ENCODE assay signal across 25 cellular contexts in the genomic region with DNA sequence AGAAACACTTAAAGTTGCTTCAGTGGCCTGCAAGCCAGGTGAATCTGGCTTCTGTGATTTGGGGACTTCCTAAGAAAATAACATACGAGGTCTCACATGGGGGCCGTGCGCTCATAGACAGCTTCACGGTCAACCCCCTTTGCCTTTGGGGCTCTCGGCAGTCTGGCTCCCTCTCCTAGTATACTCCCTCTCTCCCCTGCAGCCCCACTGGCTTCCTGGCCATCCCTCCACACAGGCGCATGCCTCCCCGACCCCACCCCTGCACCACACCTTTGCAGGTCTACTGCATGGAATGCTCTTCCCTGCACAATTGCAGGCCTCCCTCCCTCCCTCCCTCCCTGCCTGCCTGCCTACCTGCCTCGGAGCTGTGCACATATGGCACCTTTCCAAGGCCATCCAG.
"Had no signal": no experiment of that assay in that cellular context is flagged by ENCODE, and none has a peak within 500 bp of the region (broad histone marks: within the 10 kb centered on the region; RNA-seq: fewer than 3 reads in every experiment).

No MANE protein-coding gene starts in this region.

- H3K27ac ChIP-seq: breast epithelium, coronary artery, esophagus squamous epithelium, gastroesophageal sphincter, heart right ventricle, left ventricle myocardium inferior, neutrophil, parathyroid adenoma, tibial nerve, uterus had no signal

- H3K9me3 Mint-ChIP-seq: activated B cell treated with CpG ODN at 0.5 μM for 24 hours; activated naive CD8-positive, alpha-beta T cell treated with anti-CD3 and anti-CD28 coated beads, Interleukin-2, amount 10 ng/mL, durations not matched to agents 7 days and 5 days; activated T-cell treated with anti-CD3 and anti-CD28 coated beads, Interleukin-2, amount 50 U/mL, for 4 hours; activated T-helper 2 cell treated with anti-CD3 and anti-CD28 coated beads, Interferon-gamma antibody, Interleukin-2, Interleukin-4, amounts not matched to agents 10 μg/mL and 5 μg/mL and 100 μg/mL, durations not matched to agents 14 hours and 24 hours and 36 hours; mesothelial cell of epicardium; natural killer cell; stimulated activated naive CD8-positive, alpha-beta T cell treated with anti-CD3 and anti-CD28 coated beads, Interleukin-15, amount 100 ng/mL, for 72 hours had no signal

- H3K36me3 Mint-ChIP-seq: activated naive CD8-positive, alpha-beta T cell treated with anti-CD3 and anti-CD28 coated beads, Interleukin-2, amount 10 ng/mL, durations not matched to agents 7 days and 5 days; mesothelial cell of epicardium; natural killer cell had no signal

- H3K4me1 Mint-ChIP-seq: activated B cell treated with CpG ODN at 0.5 μM for 24 hours; activated naive CD8-positive, alpha-beta T cell treated with anti-CD3 and anti-CD28 coated beads, Interleukin-2, amount 10 ng/mL, durations not matched to agents 7 days and 5 days; stimulated activated naive CD8-positive, alpha-beta T cell treated with anti-CD3 and anti-CD28 coated beads, Interleukin-15, amount 100 ng/mL, for 72 hours had no signal

- H3K9ac ChIP-seq: parathyroid adenoma had no signal

- H3K79me2 ChIP-seq: parathyroid adenoma had no signal

- H3K36me3 ChIP-seq: breast epithelium, esophagus squamous epithelium, gastroesophageal sphincter, heart right ventricle, left ventricle myocardium inferior, neutrophil, tibial nerve, uterus had no signal

- H2AFZ ChIP-seq: parathyroid adenoma had no signal

- H3K9me3 ChIP-seq: breast epithelium, esophagus squamous epithelium, gastroesophageal sphincter, heart right ventricle, left ventricle myocardium inferior, neutrophil, tibial nerve, uterus had no signal

- H3K27ac Mint-ChIP-seq: activated B cell treated with CpG ODN at 0.5 μM for 24 hours; activated naive CD8-positive, alpha-beta T cell treated with anti-CD3 and anti-CD28 coated beads, Interleukin-2, amount 10 ng/mL, durations not matched to agents 7 days and 5 days; activated T-helper 2 cell treated with anti-CD3 and anti-CD28 coated beads, Interferon-gamma antibody, Interleukin-2, Interleukin-4, amounts not matched to agents 10 μg/mL and 5 μg/mL and 100 μg/mL, durations not matched to agents 14 hours and 24 hours and 36 hours; mesothelial cell of epicardium had no signal

- H3K4me3 Mint-ChIP-seq: activated B cell treated with CpG ODN at 0.5 μM for 24 hours; activated naive CD8-positive, alpha-beta T cell treated with anti-CD3 and anti-CD28 coated beads, Interleukin-2, amount 10 ng/mL, durations not matched to agents 7 days and 5 days; activated T-cell treated with anti-CD3 and anti-CD28 coated beads, Interleukin-2, amount 50 U/mL, for 4 hours; mesothelial cell of epicardium; stimulated activated naive CD8-positive, alpha-beta T cell treated with anti-CD3 and anti-CD28 coated beads, Interleukin-15, amount 100 ng/mL, for 72 hours had no signal

- H3K4me1 ChIP-seq: breast epithelium, heart right ventricle, left ventricle myocardium inferior, parathyroid adenoma, tibial nerve, uterus had no signal

- H3K4me3 ChIP-seq: breast epithelium, coronary artery, esophagus squamous epithelium, gastroesophageal sphincter, heart right ventricle, left ventricle myocardium inferior, tibial nerve, uterus had no signal

- DNase-seq: activated B cell treated with CpG ODN at 0.5 μM for 24 hours; activated CD4-positive, alpha-beta T cell treated with anti-CD3 and anti-CD28 coated beads for 4 hours; activated CD4-positive, alpha-beta T cell treated with anti-CD3 and anti-CD28 coated beads, Interleukin-2, amount 50 U/mL, for 48 hours; activated CD8-positive, alpha-beta memory T cell treated with anti-CD3 and anti-CD28 coated beads, Interleukin-2, amount 50 U/mL, for 48 hours; activated naive CD4-positive, alpha-beta T cell; activated naive CD8-positive, alpha-beta T cell treated with anti-CD3 and anti-CD28 coated beads, Interleukin-2, amount 10 ng/mL, durations not matched to agents 7 days and 5 days; activated T-cell treated with anti-CD3 and anti-CD28 coated beads, Interleukin-2, amount 50 U/mL, for 4 hours; amniotic stem cell; esophagus squamous epithelium; heart right ventricle; left ventricle myocardium inferior; natural killer cell; right cardiac atrium; stimulated activated CD4-positive, alpha-beta T cell treated with anti-CD3 and anti-CD28 coated beads, Interleukin-12 subunit alpha, Interleukin-12 subunit beta, amount 100 ng/mL, for 4 hours; stimulated activated naive CD8-positive, alpha-beta T cell treated with anti-CD3 and anti-CD28 coated beads, Interleukin-15, amount 100 ng/mL, for 72 hours; T1000; uterus had no signal

- H3K27me3 ChIP-seq: uterus had no signal

- ATAC-seq: activated T-cell treated with anti-CD3 and anti-CD28 coated beads, Interleukin-2, amount 50 U/mL, for 4 hours; gastroesophageal sphincter; heart right ventricle; natural killer cell; right cardiac atrium; stimulated activated naive CD8-positive, alpha-beta T cell treated with anti-CD3 and anti-CD28 coated beads, Interleukin-15, amount 100 ng/mL, for 72 hours had no signal
